In the genomic region with DNA sequence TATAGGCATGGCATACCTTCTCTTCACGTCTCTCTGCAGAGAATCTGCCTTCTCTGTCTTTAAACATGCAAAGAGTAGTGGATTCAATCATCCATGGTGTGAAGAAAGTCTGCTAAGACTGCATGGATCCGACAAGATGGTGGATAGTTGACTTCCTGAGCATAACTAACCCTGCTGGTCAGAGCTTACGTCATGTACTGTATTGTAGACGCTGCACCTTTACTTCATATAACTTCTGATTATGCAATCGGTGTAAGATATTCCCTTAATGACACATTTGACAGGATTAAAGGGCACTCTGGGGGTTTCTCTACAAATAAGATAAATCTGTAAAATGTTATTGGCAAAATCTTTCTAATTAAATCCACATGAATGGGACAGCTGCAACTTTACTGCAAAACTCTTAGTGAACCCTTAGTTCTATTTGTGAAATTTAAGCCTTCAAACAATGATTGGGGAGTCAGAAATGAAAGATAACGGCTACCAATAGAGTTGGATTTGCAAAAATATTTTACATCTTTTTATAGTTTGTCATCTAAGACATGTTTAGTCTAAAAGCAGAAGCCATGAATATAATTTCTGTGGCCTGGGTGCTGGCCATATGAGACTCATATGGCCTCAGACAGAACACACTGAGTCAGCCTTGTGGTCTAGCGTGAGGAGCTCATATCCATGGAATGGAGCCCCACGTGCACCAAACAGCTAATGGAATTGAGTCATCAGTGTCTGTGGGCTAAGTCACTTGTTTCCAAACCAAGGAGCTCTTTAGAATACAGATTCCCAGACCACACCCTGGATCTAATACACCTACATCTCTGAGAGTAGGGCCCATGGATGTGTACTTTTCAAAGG, we compare ENCODE assay signal across 12 cellular contexts.
A peak's percentile ranks its signal among the peaks of the same experiment; 100 is the strongest.
DNase-seq lines count a peak whose midpoint lies in the region; ATAC-seq and TF ChIP-seq lines count a peak whose summit lies in the region.
"Had no signal": no experiment of that assay in that cellular context is flagged by ENCODE, and none has a peak within 500 bp of the region (broad histone marks: within the 10 kb centered on the region; RNA-seq: fewer than 3 reads in every experiment).

No MANE protein-coding gene starts in this region.

- no peak overlapping the region for H3K4me3 Mint-ChIP-seq in activated CD4-positive, alpha-beta T cell treated with anti-CD3 and anti-CD28 coated beads, Interleukin-2, amount 10 ng/mL, durations not matched to agents 7 days and 5 days
- H3K4me3 Mint-ChIP-seq: activated CD4-positive, alpha-beta memory T cell treated with anti-CD3 and anti-CD28 coated beads, Interleukin-2, amount 10 ng/mL, durations not matched to agents 7 days and 5 days; H9 had no signal

- peaks cover 44% of the 10 kb centered on the region for H3K4me1 ChIP-seq in SJSA1 (replicated peaks)
- H3K4me1 ChIP-seq: left ventricle myocardium inferior had no signal

- H3K27me3 ChIP-seq in SJSA1 (replicated peaks): no peaks in the 10 kb centered on the region

- ATAC-seq in stimulated activated naive CD8-positive, alpha-beta T cell treated with anti-CD3 and anti-CD28 coated beads, Interleukin-15, Interleukin-2, amounts not matched to agents 100 U/mL and 50 U/mL, for 24 hours: peak; percentile 72
- ATAC-seq in HG03039 (IDR thresholded peaks at IDR 0.05; ENCODE audit: unreplicated experiment) (no peak), HG03439 (IDR thresholded peaks at IDR 0.05; ENCODE audit: unreplicated experiment) (no peak), HG02610 (IDR thresholded peaks at IDR 0.05; ENCODE audit: unreplicated experiment) (no peak)

- no peaks in the 10 kb centered on the region for H3K36me3 Mint-ChIP-seq in activated CD4-positive, alpha-beta T cell treated with anti-CD3 and anti-CD28 coated beads, Interleukin-2, amount 10 ng/mL, durations not matched to agents 7 days and 5 days (ENCODE audit: low read depth)

- H3K4me3 ChIP-seq in SJSA1 (no peak overlapping the region), fibroblast of pulmonary artery (replicated peaks; ENCODE audit: low read depth, low read length) (no peak overlapping the region)
- H3K4me3 ChIP-seq: left ventricle myocardium inferior, skin epidermis had no signal

- H3K27me3 Mint-ChIP-seq in activated CD4-positive, alpha-beta T cell treated with anti-CD3 and anti-CD28 coated beads, Interleukin-2, amount 10 ng/mL, durations not matched to agents 7 days and 5 days: peaks cover 13% of the 10 kb centered on the region
- H3K27me3 Mint-ChIP-seq: activated CD4-positive, alpha-beta memory T cell treated with anti-CD3 and anti-CD28 coated beads, Interleukin-2, amount 10 ng/mL, durations not matched to agents 7 days and 5 days had no signal

- H3K27ac Mint-ChIP-seq in activated CD4-positive, alpha-beta T cell treated with anti-CD3 and anti-CD28 coated beads, Interleukin-2, amount 10 ng/mL, durations not matched to agents 7 days and 5 days: no peak overlapping the region
- H3K27ac Mint-ChIP-seq: activated CD4-positive, alpha-beta memory T cell treated with anti-CD3 and anti-CD28 coated beads, Interleukin-2, amount 10 ng/mL, durations not matched to agents 7 days and 5 days had no signal

- DNase-seq in activated CD4-positive, alpha-beta T cell treated with anti-CD3 and anti-CD28 coated beads for 48 hours: peak; percentile 5
- DNase-seq in activated CD4-positive, alpha-beta T cell treated with anti-CD3 and anti-CD28 coated beads, Interleukin-2, amount 10 ng/mL, durations not matched to agents 7 days and 5 days: no peak
- peak; percentile 88 to 95 for DNase-seq in SJSA1 (ENCODE audit: low read depth in 1 of 2, low spot score in 2 of 2)
- peak; percentile 97 for DNase-seq in fibroblast of pulmonary artery (ENCODE audit: low read depth)
- peak; percentile 8 for DNase-seq in stimulated activated naive CD8-positive, alpha-beta T cell treated with anti-CD3 and anti-CD28 coated beads, Interleukin-15, Interleukin-2, amounts not matched to agents 100 U/mL and 50 U/mL, for 24 hours
- DNase-seq: activated CD4-positive, alpha-beta memory T cell treated with anti-CD3 and anti-CD28 coated beads, Interleukin-2, amount 10 ng/mL, durations not matched to agents 7 days and 5 days; H9; left ventricle myocardium inferior had no signal

- H3K9me3 ChIP-seq in SJSA1 (replicated peaks): no peaks in the 10 kb centered on the region
- H3K9me3 ChIP-seq: left ventricle myocardium inferior had no signal

- no peaks in the 10 kb centered on the region for H3K9me3 Mint-ChIP-seq in activated CD4-positive, alpha-beta T cell treated with anti-CD3 and anti-CD28 coated beads, Interleukin-2, amount 10 ng/mL, durations not matched to agents 7 days and 5 days
- H3K9me3 Mint-ChIP-seq: activated CD4-positive, alpha-beta memory T cell treated with anti-CD3 and anti-CD28 coated beads, Interleukin-2, amount 10 ng/mL, durations not matched to agents 7 days and 5 days had no signal

- CTCF ChIA-PET in activated CD4-positive, alpha-beta T cell treated with anti-CD3 and anti-CD28 coated beads, Interleukin-2, amount 10 ng/mL, durations not matched to agents 7 days and 5 days (lab: Charles Lee): no interaction called here

- POLR2A ChIA-PET in activated CD4-positive, alpha-beta T cell treated with anti-CD3 and anti-CD28 coated beads, Interleukin-2, amount 10 ng/mL, durations not matched to agents 7 days and 5 days (lab: Charles Lee): no interaction called here

- TF ChIP-seq CTCF in fibroblast of pulmonary artery (IDR thresholded peaks at IDR 0.05; ENCODE audit: low read length, missing control alignments): no peak

- H3K27ac ChIP-seq in SJSA1: peak overlapping the region; percentile 44
- H3K27ac ChIP-seq: left ventricle myocardium inferior had no signal

- no peaks in the 10 kb centered on the region for H3K4me1 Mint-ChIP-seq in activated CD4-positive, alpha-beta T cell treated with anti-CD3 and anti-CD28 coated beads, Interleukin-2, amount 10 ng/mL, durations not matched to agents 7 days and 5 days
- H3K4me1 Mint-ChIP-seq: activated CD4-positive, alpha-beta memory T cell treated with anti-CD3 and anti-CD28 coated beads, Interleukin-2, amount 10 ng/mL, durations not matched to agents 7 days and 5 days; H9 had no signal

- H3K36me3 ChIP-seq in SJSA1: no peaks in the 10 kb centered on the region
- H3K36me3 ChIP-seq: left ventricle myocardium inferior had no signal
